Comparison of ENCODE assay signal across 8 cellular contexts in genomic region chrX:279757-280604, GRCh38. TPM values are rescaled to one million over a fixed set of nuclear protein-coding genes. Genes with fewer than 3 reads are reported as not detected.
DNase-seq lines count a peak whose midpoint lies in the region; ATAC-seq and TF ChIP-seq lines count a peak whose summit lies in the region.
"Not testable (repeated sequence)": the region's sequence is repeated elsewhere in the genome, so short reads cannot be mapped to it uniquely, and the experiment has no call there.

No MANE protein-coding gene starts in this region.

- 100% methylated on average over 2 of the region's 45 CpGs; no CpG with 5 or more reads in 1 of the 2 donors for WGBS in neuronal stem cell (ENCODE audit: extremely low coverage in 2 of 2, insufficient read length in 2 of 2, insufficient replicate concordance in 1 of 2), 2 donors
- 85 to 86% methylated on average over 31 to 43 of the region's 45 CpGs for whole genome bisulfite sequencing in aorta, 2 donors

- intact Hi-C loops in aorta (cut with DNase I), result loop anchor here in 1 of 2 donors (5.0 kb wide), 1 partner anchor 37 kb away; the partner anchor contains the start of gene GTPBP6

- peaks cover 8 to 14% of the 10 kb centered on the region in 2 donors for H3K4me1 ChIP-seq in neuronal stem cell (ENCODE audit: control insufficient read depth in 2 of 2, insufficient read depth in 1 of 2, low read depth in 1 of 2, low read length in 2 of 2)
- H3K4me1 ChIP-seq in aorta (ENCODE audit: control insufficient read depth in 1 of 2, insufficient read depth in 2 of 2, low read length in 2 of 2), result not testable (repeated sequence)

- H3K36me3 Mint-ChIP-seq in activated naive CD4-positive, alpha-beta T cell treated with anti-CD3 and anti-CD28 coated beads, Interleukin-2, amount 10 ng/mL, durations not matched to agents 7 days and 5 days, result peaks cover 14% of the 10 kb centered on the region
- H3K36me3 Mint-ChIP-seq in endothelial cell (ENCODE audit: low read depth, unreplicated experiment); memory B cell: not testable (repeated sequence)

- peak overlapping the region; percentile 52 for H3K27ac Mint-ChIP-seq in activated naive CD4-positive, alpha-beta T cell treated with anti-CD3 and anti-CD28 coated beads, Interleukin-2, amount 10 ng/mL, durations not matched to agents 7 days and 5 days
- not testable (repeated sequence) for H3K27ac Mint-ChIP-seq in endothelial cell (ENCODE audit: unreplicated experiment); memory B cell

- not testable (repeated sequence) for H4K8ac ChIP-seq in neuronal stem cell (ENCODE audit: low read depth, low read length)

- peak overlapping the region; percentile 22 for H3K27ac ChIP-seq in KOPT-K1 (ENCODE audit: low read depth, low read length, poor library complexity, severe bottlenecking)
- peak overlapping the region; percentile 65 for H3K27ac ChIP-seq in WERI-Rb-1
- H3K27ac ChIP-seq in neuronal stem cell (replicated peaks; ENCODE audit: low read length); aorta (ENCODE audit: low read depth in 1 of 2, low read length in 2 of 2): not testable (repeated sequence)

- H4K91ac ChIP-seq in neuronal stem cell (ENCODE audit: low read depth, low read length, poor library complexity), result not testable (repeated sequence)

- peak overlapping the region; percentile 89 for H3K18ac ChIP-seq in neuronal stem cell (ENCODE audit: low read length)

- H3K9me3 ChIP-seq in KOPT-K1 (ENCODE audit: insufficient read depth, low read length, poor library complexity, severe bottlenecking); WERI-Rb-1 (ENCODE audit: severe bottlenecking); neuronal stem cell (replicated peaks in 1 of 2; ENCODE audit: control insufficient read depth in 2 of 2, insufficient read depth in 1 of 2, low read depth in 1 of 2, low read length in 2 of 2); aorta (ENCODE audit: control insufficient read depth, low read length): not testable (repeated sequence)

- H2AK5ac ChIP-seq in neuronal stem cell (ENCODE audit: low read depth, low read length), result peak overlapping the region; percentile 46

- H3K9ac ChIP-seq in neuronal stem cell (ENCODE audit: low read depth, low read length, poor library complexity), result not testable (repeated sequence)

- H3K4me2 ChIP-seq in neuronal stem cell (ENCODE audit: insufficient read depth, low read length, poor library complexity, severe bottlenecking), result not testable (repeated sequence)

- H2BK5ac ChIP-seq in neuronal stem cell (ENCODE audit: low read length), result not testable (repeated sequence)

- H2BK15ac ChIP-seq in neuronal stem cell (ENCODE audit: low read length), result not testable (repeated sequence)

- not testable (repeated sequence) for H3K27me3 ChIP-seq in WERI-Rb-1 (ENCODE audit: insufficient read depth, low read depth, severe bottlenecking); neuronal stem cell (ENCODE audit: control insufficient read depth in 3 of 3, insufficient read depth in 3 of 3, low read depth in 1 of 3, low read length in 3 of 3); aorta (ENCODE audit: control insufficient read depth in 1 of 2, insufficient read depth in 2 of 2, low read length in 1 of 2)

- not testable (repeated sequence) for H3K9me3 Mint-ChIP-seq in activated naive CD4-positive, alpha-beta T cell treated with anti-CD3 and anti-CD28 coated beads, Interleukin-2, amount 10 ng/mL, durations not matched to agents 7 days and 5 days; endothelial cell (ENCODE audit: unreplicated experiment); memory B cell

- not testable (repeated sequence) for ATAC-seq in memory B cell (ENCODE audit: low read depth); aorta (ENCODE audit: low FRiP score)

- CTCF ChIA-PET in activated naive CD4-positive, alpha-beta T cell treated with anti-CD3 and anti-CD28 coated beads, Interleukin-2, amount 10 ng/mL, durations not matched to agents 7 days and 5 days (lab: Charles Lee), result not testable (repeated sequence)

- peak overlapping the region; percentile 58 for H3K4me3 Mint-ChIP-seq in activated naive CD4-positive, alpha-beta T cell treated with anti-CD3 and anti-CD28 coated beads, Interleukin-2, amount 10 ng/mL, durations not matched to agents 7 days and 5 days
- peak overlapping the region; percentile 59 for H3K4me3 Mint-ChIP-seq in endothelial cell (ENCODE audit: unreplicated experiment)
- H3K4me3 Mint-ChIP-seq in memory B cell, result peak overlapping the region; percentile 54

- H2BK120ac ChIP-seq in neuronal stem cell (ENCODE audit: low read depth, low read length), result not testable (repeated sequence)

- not testable (repeated sequence) for H2AFZ ChIP-seq in neuronal stem cell (ENCODE audit: low read length)

- H3K4me1 Mint-ChIP-seq in activated naive CD4-positive, alpha-beta T cell treated with anti-CD3 and anti-CD28 coated beads, Interleukin-2, amount 10 ng/mL, durations not matched to agents 7 days and 5 days, result peaks cover 50% of the 10 kb centered on the region
- H3K4me1 Mint-ChIP-seq in endothelial cell (ENCODE audit: unreplicated experiment), result peaks cover 14% of the 10 kb centered on the region
- H3K4me1 Mint-ChIP-seq in memory B cell, result not testable (repeated sequence)

- not testable (repeated sequence) for H3K14ac ChIP-seq in neuronal stem cell (ENCODE audit: low read length)

- H3K27me3 Mint-ChIP-seq in activated naive CD4-positive, alpha-beta T cell treated with anti-CD3 and anti-CD28 coated beads, Interleukin-2, amount 10 ng/mL, durations not matched to agents 7 days and 5 days, result peaks cover 21% of the 10 kb centered on the region
- H3K27me3 Mint-ChIP-seq in endothelial cell (ENCODE audit: unreplicated experiment), result peaks cover 17% of the 10 kb centered on the region
- H3K27me3 Mint-ChIP-seq in memory B cell, result not testable (repeated sequence)

- not testable (repeated sequence) for H2BK12ac ChIP-seq in neuronal stem cell (ENCODE audit: low read length)

- peaks cover 18% of the 10 kb centered on the region for H3K79me1 ChIP-seq in neuronal stem cell (ENCODE audit: low read depth, low read length)

- not testable (repeated sequence) for H3K36me3 ChIP-seq in KOPT-K1 (ENCODE audit: insufficient read depth, low read length); aorta (ENCODE audit: control insufficient read depth in 1 of 2, insufficient read depth in 2 of 2, low read length in 1 of 2)
- H3K36me3 ChIP-seq in WERI-Rb-1, result peaks cover 12% of the 10 kb centered on the region
- H3K36me3 ChIP-seq in neuronal stem cell (replicated peaks in 1 of 2; ENCODE audit: control insufficient read depth in 2 of 2, insufficient read depth in 2 of 2, low read length in 2 of 2), result peaks cover 10 to 12% of the 10 kb centered on the region in 2 donors

- not testable (repeated sequence) for TF ChIP-seq CTCF in WERI-Rb-1 (IDR thresholded peaks at IDR 0.05; ENCODE audit: low read depth, low read length); endothelial cell (IDR thresholded peaks at IDR 0.05; ENCODE audit: unreplicated experiment)

- peak overlapping the region; percentile 18; the same call in 1 of the 2 replicates for H3K4me3 ChIP-seq in WERI-Rb-1 (ENCODE audit: low read depth, low read length)
- H3K4me3 ChIP-seq in neuronal stem cell (ENCODE audit: low read length in 2 of 2), result peak overlapping the region in 1 of 2 donors; percentile 25
- H3K4me3 ChIP-seq in aorta (ENCODE audit: low read length in 2 of 2), result not testable (repeated sequence)

- DNase-seq in ELF-1 (ENCODE audit: low read depth, low spot score), result peak; percentile 51
- peak; percentile 68 for DNase-seq in WERI-Rb-1
- DNase-seq in activated naive CD4-positive, alpha-beta T cell treated with anti-CD3 and anti-CD28 coated beads, Interleukin-2, amount 10 ng/mL, durations not matched to agents 7 days and 5 days; endothelial cell (ENCODE audit: low spot score); memory B cell (ENCODE audit: low spot score in 2 of 2); neuronal stem cell (ENCODE audit: low spot score): not testable (repeated sequence)
- peak; percentile 38 to 59 for DNase-seq in aorta

- H3K23ac ChIP-seq in neuronal stem cell (ENCODE audit: low read depth, low read length, poor library complexity), result not testable (repeated sequence)

- H3K4ac ChIP-seq in neuronal stem cell (ENCODE audit: low read length), result not testable (repeated sequence)

RNA-seq across cellular contexts. Expression of gene PLCXD1, which starts 1.2 kb away (rescaled TPM):
- total RNA-seq in endothelial cell (ENCODE audit: unreplicated experiment), result 21.7 TPM
- 32.6 TPM for polyA plus RNA-seq in neuronal stem cell (2013, experiment 1 of 2)
- polyA plus RNA-seq in neuronal stem cell (2013, experiment 2 of 2), result 33.7 TPM
- 1 to 10 TPM; 3.7 to 9.7 TPM for total RNA-seq in aorta
- 10 to 100 TPM in 1 of 2 donors, 1 to 10 TPM in 1; 1.3 to 16.3 TPM for polyA plus RNA-seq in aorta

RNA-seq across cellular contexts. Expression of gene GTPBP6, which starts 38.6 kb away (rescaled TPM):
- 47.2 TPM for total RNA-seq in endothelial cell (ENCODE audit: unreplicated experiment)
- polyA plus RNA-seq in neuronal stem cell (2013, experiment 1 of 2), result 42.2 TPM
- polyA plus RNA-seq in neuronal stem cell (2013, experiment 2 of 2), result 42.0 TPM
- 10 to 100 TPM; 34.7 to 44.7 TPM for total RNA-seq in aorta
- 10 to 100 TPM; 38.8 to 62.6 TPM for polyA plus RNA-seq in aorta
